Comparison of ENCODE assay signal across 14 cellular contexts in the genomic region with DNA sequence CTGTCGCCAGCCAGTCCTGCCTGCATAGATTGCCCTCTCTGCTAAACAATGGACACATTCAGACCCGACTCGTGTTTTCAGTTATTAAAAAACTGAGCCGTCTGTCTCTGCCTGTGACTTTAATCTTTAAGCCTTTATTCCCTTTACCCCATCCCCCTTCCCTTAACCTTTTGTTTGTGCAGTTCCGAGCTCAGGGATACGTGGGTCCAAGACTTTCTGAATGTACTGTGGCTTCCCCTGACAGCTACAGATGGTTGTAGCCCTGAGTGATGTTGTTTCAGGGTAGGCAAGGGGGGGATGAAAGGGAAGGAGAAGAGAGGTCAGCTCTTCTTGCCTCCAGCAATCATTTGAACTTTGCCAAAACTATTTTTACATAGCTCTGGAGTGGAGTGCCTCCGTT.
"Had no signal": no experiment of that assay in that cellular context is flagged by ENCODE, and none has a peak within 500 bp of the region (broad histone marks: within the 10 kb centered on the region; RNA-seq: fewer than 3 reads in every experiment).

No MANE protein-coding gene starts in this region.

- H3K27me3 Mint-ChIP-seq: activated CD8-positive, alpha-beta memory T cell treated with anti-CD3 and anti-CD28 coated beads, Interleukin-2, amount 10 ng/mL, durations not matched to agents 7 days and 5 days; activated naive CD4-positive, alpha-beta T cell treated with anti-CD3 and anti-CD28 coated beads, Interleukin-2, amount 10 ng/mL, durations not matched to agents 7 days and 5 days had no signal

- H3K27ac ChIP-seq: ascending aorta, breast epithelium, thyroid gland had no signal

- H3K27me3 ChIP-seq: ascending aorta, breast epithelium, thyroid gland had no signal

- H3K4me3 ChIP-seq: ascending aorta, breast epithelium, thyroid gland had no signal

- H3K4me3 Mint-ChIP-seq: activated CD8-positive, alpha-beta memory T cell treated with anti-CD3 and anti-CD28 coated beads, Interleukin-2, amount 10 ng/mL, durations not matched to agents 7 days and 5 days; activated naive CD4-positive, alpha-beta T cell treated with anti-CD3 and anti-CD28 coated beads, Interleukin-2, amount 10 ng/mL, durations not matched to agents 7 days and 5 days; stimulated activated effector memory CD8-positive, alpha-beta T cell treated with anti-CD3 and anti-CD28 coated beads, Interleukin-12 subunit alpha, Interleukin-12 subunit beta, amount 100 ng/mL, for 72 hours; T-helper 2 cell treated with Interferon-gamma antibody and Interleukin-4, amounts not matched to agents 5 μg/mL and 100 μg/mL, for 36 hours had no signal

- DNase-seq: activated CD4-positive, alpha-beta T cell treated with anti-CD3 and anti-CD28 coated beads, Interleukin-2, amount 50 U/mL, for 4 hours; activated CD8-positive, alpha-beta memory T cell treated with anti-CD3 and anti-CD28 coated beads, Interleukin-2, amount 10 ng/mL, durations not matched to agents 7 days and 5 days; activated naive CD4-positive, alpha-beta T cell treated with anti-CD3 and anti-CD28 coated beads, Interleukin-2, amount 10 ng/mL, durations not matched to agents 7 days and 5 days; activated T-cell treated with anti-CD3 and anti-CD28 coated beads, Interleukin-2, amount 50 U/mL, for 1 hour; cerebellar nuclear complex; effector memory CD4-positive, alpha-beta T cell; stimulated activated CD4-positive, alpha-beta T cell treated with anti-CD3 and anti-CD28 coated beads, Interleukin-12 subunit alpha, Interleukin-12 subunit beta, amount 100 ng/mL, for 4 hours; SW 1271; thyroid gland had no signal

- H3K36me3 Mint-ChIP-seq: stimulated activated effector memory CD8-positive, alpha-beta T cell treated with anti-CD3 and anti-CD28 coated beads, Interleukin-12 subunit alpha, Interleukin-12 subunit beta, amount 100 ng/mL, for 72 hours had no signal

- ATAC-seq: activated CD4-positive, CD25-positive, alpha-beta regulatory T cell treated with anti-CD3 and anti-CD28 coated beads, Interleukin-2, amount 50 U/mL, for 24 hours; activated CD8-positive, alpha-beta memory T cell treated with anti-CD3 and anti-CD28 coated beads, Interleukin-2, amount 10 ng/mL, durations not matched to agents 7 days and 5 days; stimulated activated effector memory CD8-positive, alpha-beta T cell treated with anti-CD3 and anti-CD28 coated beads, Interleukin-12 subunit alpha, Interleukin-12 subunit beta, amount 100 ng/mL, for 72 hours had no signal

- H3K27ac Mint-ChIP-seq: activated CD8-positive, alpha-beta memory T cell treated with anti-CD3 and anti-CD28 coated beads, Interleukin-2, amount 10 ng/mL, durations not matched to agents 7 days and 5 days; stimulated activated effector memory CD8-positive, alpha-beta T cell treated with anti-CD3 and anti-CD28 coated beads, Interleukin-12 subunit alpha, Interleukin-12 subunit beta, amount 100 ng/mL, for 72 hours had no signal

- H3K4me1 ChIP-seq: breast epithelium, thyroid gland had no signal

- H3K9me3 Mint-ChIP-seq: activated naive CD4-positive, alpha-beta T cell treated with anti-CD3 and anti-CD28 coated beads, Interleukin-2, amount 10 ng/mL, durations not matched to agents 7 days and 5 days; stimulated activated effector memory CD8-positive, alpha-beta T cell treated with anti-CD3 and anti-CD28 coated beads, Interleukin-12 subunit alpha, Interleukin-12 subunit beta, amount 100 ng/mL, for 72 hours; T-helper 2 cell treated with Interferon-gamma antibody and Interleukin-4, amounts not matched to agents 5 μg/mL and 100 μg/mL, for 36 hours had no signal

- H3K36me3 ChIP-seq: ascending aorta, breast epithelium, thyroid gland had no signal

- H3K9me3 ChIP-seq: ascending aorta, breast epithelium, thyroid gland had no signal
